15 cellular contexts compared by ENCODE assay signal in the genomic region with DNA sequence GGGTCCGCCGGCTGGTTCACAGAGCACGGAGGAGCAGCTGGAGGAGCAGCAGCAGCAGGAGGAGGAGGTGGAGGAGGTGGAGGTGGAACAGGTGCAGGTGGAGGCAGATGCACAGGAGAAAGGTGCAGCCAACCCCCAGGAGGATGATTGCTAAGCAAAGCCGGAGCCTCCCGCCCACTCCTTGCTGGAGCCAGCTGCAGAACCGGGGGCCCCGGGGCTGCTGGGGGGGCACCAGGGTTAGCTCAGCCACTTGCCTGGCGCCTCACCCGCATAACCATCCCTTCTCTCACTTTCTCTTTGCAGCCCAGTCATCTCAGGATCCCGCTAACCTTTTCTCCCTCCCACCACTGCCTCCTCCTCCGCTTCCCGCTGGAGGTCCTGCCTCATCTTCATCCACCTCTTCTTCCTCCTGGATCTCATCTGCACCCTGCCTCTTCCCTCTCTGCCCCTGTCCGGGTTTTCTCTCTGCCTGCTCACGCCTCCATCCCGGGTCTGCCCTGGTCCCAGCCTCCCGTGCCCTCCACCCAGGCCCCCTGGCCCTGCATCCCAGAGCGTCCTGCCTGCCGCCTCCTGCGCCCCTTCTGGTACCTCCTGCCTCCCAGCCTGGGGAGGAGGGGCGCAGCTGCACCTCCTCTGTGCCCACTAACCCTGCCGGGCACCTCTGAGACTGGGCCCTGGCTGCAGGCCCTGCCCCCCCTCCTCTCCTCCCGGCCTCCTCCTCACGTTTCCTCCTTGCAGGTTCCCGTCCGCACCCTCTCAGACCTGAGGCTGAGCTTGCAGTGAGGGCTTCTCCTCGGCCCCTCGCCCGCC. TPM values are rescaled to one million over a fixed set of nuclear protein-coding genes. Genes with fewer than 3 reads are reported as not detected.
DNase-seq lines count a peak whose midpoint lies in the region; ATAC-seq and TF ChIP-seq lines count a peak whose summit lies in the region.
"Had no signal": no experiment of that assay in that cellular context is flagged by ENCODE, and none has a peak within 500 bp of the region (broad histone marks: within the 10 kb centered on the region; RNA-seq: fewer than 3 reads in every experiment).

No MANE protein-coding gene starts in this region.

- H2AFZ ChIP-seq in osteoblast (ENCODE audit: low read length), result no peak overlapping the region

- CTCF ChIA-PET in CD8-positive, alpha-beta T cell (lab: Charles Lee), result no interaction called here

- H3K27ac ChIP-seq in CD8-positive, alpha-beta T cell (ENCODE audit: low read depth, low read length), result no peak overlapping the region
- H3K27ac ChIP-seq in stomach (no peak overlapping the region), osteoblast (ENCODE audit: low read depth, low read length) (no peak overlapping the region)

- DNase-seq in CD8-positive, alpha-beta T cell, result no peak
- peak; percentile 77 for DNase-seq in GM13976 (ENCODE audit: low spot score)
- DNase-seq in activated CD4-positive, alpha-beta T cell treated with anti-CD3 and anti-CD28 coated beads, Interleukin-2, amount 50 U/mL, for 48 hours, result peak; percentile 72 to 79
- peak in 34 of 42 donors; percentile 40 to 87 (median 68) for DNase-seq in head of caudate nucleus
- DNase-seq in SHP77 (lab: John Stamatoyannopoulos, UW), result no peak
- DNase-seq in stomach, result no peak
- DNase-seq in NCI-H128 (lab: John Stamatoyannopoulos, UW; ENCODE audit: unreplicated experiment), result no peak
- no peak for DNase-seq in osteoblast (ENCODE audit: insufficient read length, low spot score, missing footprints)
- DNase-seq: activated B cell treated with CpG ODN at 0.5 μM for 24 hours, KBM-7, midbrain, NCI-H446, Right ventricle myocardium superior had no signal

- H3K27ac Mint-ChIP-seq in CD8-positive, alpha-beta T cell, result no peak overlapping the region
- H3K27ac Mint-ChIP-seq: activated B cell treated with CpG ODN at 0.5 μM for 24 hours, progenitor cell of endocrine pancreas had no signal

- no peaks in the 10 kb centered on the region for H4K20me1 ChIP-seq in osteoblast (ENCODE audit: insufficient read depth, low read length)

- no peak overlapping the region for H3K4me3 Mint-ChIP-seq in CD8-positive, alpha-beta T cell
- H3K4me3 Mint-ChIP-seq: activated B cell treated with CpG ODN at 0.5 μM for 24 hours had no signal

- no peaks in the 10 kb centered on the region for H3K27me3 Mint-ChIP-seq in CD8-positive, alpha-beta T cell (ENCODE audit: low read depth)
- H3K27me3 Mint-ChIP-seq: activated B cell treated with CpG ODN at 0.5 μM for 24 hours, progenitor cell of endocrine pancreas had no signal

- no peak overlapping the region for H3K4me2 ChIP-seq in osteoblast (ENCODE audit: insufficient read depth, low read length)

- no peak overlapping the region for H3K4me3 ChIP-seq in CD8-positive, alpha-beta T cell (ENCODE audit: low read depth, low read length)
- no peak overlapping the region for H3K4me3 ChIP-seq in stomach
- no peak overlapping the region for H3K4me3 ChIP-seq in osteoblast (ENCODE audit: insufficient read depth, low read length)

- TF ChIP-seq CTCF in CD8-positive, alpha-beta T cell (IDR thresholded peaks at IDR 0.05), result no peak
- TF ChIP-seq CTCF in GM13976 (IDR thresholded peaks at IDR 0.05; ENCODE audit: borderline replicate concordance, control extremely low read depth, extremely low read depth, insufficient read depth, missing control alignments) (no peak), stomach (IDR thresholded peaks at IDR 0.05) (no peak), osteoblast (IDR thresholded peaks at IDR 0.05; ENCODE audit: extremely low read depth, low read depth, low read length) (no peak)

- peak; percentile 24 for ATAC-seq in CD8-positive, alpha-beta T cell

- TF ChIP-seq EP300 in stomach (IDR thresholded peaks at IDR 0.05), result no peak

- H3K36me3 Mint-ChIP-seq in CD8-positive, alpha-beta T cell, result peaks cover 40% of the 10 kb centered on the region

- H3K4me1 ChIP-seq in CD8-positive, alpha-beta T cell (ENCODE audit: insufficient read depth, low read length), result peaks cover 4% of the 10 kb centered on the region
- H3K4me1 ChIP-seq in stomach (no peaks in the 10 kb centered on the region), osteoblast (ENCODE audit: insufficient read depth, low read length) (no peaks in the 10 kb centered on the region)

- no peaks in the 10 kb centered on the region for H3K9me3 ChIP-seq in CD8-positive, alpha-beta T cell (ENCODE audit: low read length)
- H3K9me3 ChIP-seq in stomach (no peaks in the 10 kb centered on the region), osteoblast (ENCODE audit: low read depth, low read length) (no peaks in the 10 kb centered on the region)

- H3K27me3 ChIP-seq in CD8-positive, alpha-beta T cell (ENCODE audit: insufficient read depth, low read length), result no peaks in the 10 kb centered on the region
- H3K27me3 ChIP-seq in stomach (peaks cover 0 to 10% (median 0%) of the 10 kb centered on the region in 3 donors), osteoblast (ENCODE audit: insufficient read depth, low read length) (no peaks in the 10 kb centered on the region)

- TF ChIP-seq POLR2A in stomach (IDR thresholded peaks at IDR 0.05), result no peak

- H3K4me1 Mint-ChIP-seq in CD8-positive, alpha-beta T cell (ENCODE audit: low read depth), result peaks cover 13% of the 10 kb centered on the region
- H3K4me1 Mint-ChIP-seq: activated B cell treated with CpG ODN at 0.5 μM for 24 hours had no signal

- WGBS in stomach, 5 donors, result 75 to 84% (median 81%) methylated on average over 26 to 28 of the region's 28 CpGs

- peaks cover 13% of the 10 kb centered on the region for H3K36me3 ChIP-seq in CD8-positive, alpha-beta T cell (ENCODE audit: insufficient read depth, low read length)
- H3K36me3 ChIP-seq in stomach, result peaks cover 8 to 66% (median 59%) of the 10 kb centered on the region in 4 donors
- H3K36me3 ChIP-seq in osteoblast (ENCODE audit: insufficient read depth, low read length), result no peaks in the 10 kb centered on the region

- POLR2A ChIA-PET in CD8-positive, alpha-beta T cell (lab: Charles Lee), result interaction anchor here (0.6 kb wide), 1 partner anchor 31 kb away, joined by 3 read pairs; no protein-coding TSS in a partner anchor

- intact Hi-C loops in CD8-positive, alpha-beta T cell (cut with DNase I, micrococcal nuclease), result no loop called here
- intact Hi-C loops in head of caudate nucleus (cut with DNase I), result no loop called here
- intact Hi-C loops in stomach (cut with DNase I; ENCODE audit: low total_unique reads), result no loop called here

- in situ Hi-C loops in GM13976 (cut with MboI; ENCODE audit: low sequenced_read_pairs, unreplicated experiment), result no loop called here

- no peaks in the 10 kb centered on the region for H3K9me3 Mint-ChIP-seq in CD8-positive, alpha-beta T cell
- H3K9me3 Mint-ChIP-seq: activated B cell treated with CpG ODN at 0.5 μM for 24 hours had no signal

- H3K79me2 ChIP-seq in osteoblast (ENCODE audit: insufficient read depth, low read length), result no peaks in the 10 kb centered on the region

RNA-seq across cellular contexts. Expression of a gene that starts 9.5 kb away (rescaled TPM):
- total RNA-seq in CD8-positive, alpha-beta T cell, result 10 to 100 TPM; 18.6 to 22.8 TPM
- total RNA-seq in stomach (10 to 100 TPM in 2 of 5 donors, 1 to 10 TPM in 3; 1.8 to 82.8 (median 5.9) TPM), osteoblast (22.7 and 25.0 TPM in 2 replicates)
- polyA plus RNA-seq in stomach, result 10 to 100 TPM in 2 of 3 donors, 1 to 10 TPM in 1; 6.3 to 17.6 (median 12.1) TPM

RNA-seq across cellular contexts. Expression of a gene that starts 41.5 kb away (rescaled TPM):
- total RNA-seq in CD8-positive, alpha-beta T cell, result 1 to 10 TPM; 1.8 to 2.6 TPM
- 1,000 to 10,000 TPM in 1 of 5 donors, 100 to 1,000 TPM in 2, 10 to 100 TPM in 2; 48.3 to 1,943 (median 152) TPM for total RNA-seq in stomach
- 100 to 1,000 TPM; 123 to 178 (median 172) TPM for polyA plus RNA-seq in stomach
- total RNA-seq in osteoblast, result 82.5 and 91.6 TPM in 2 replicates

RNA-seq across cellular contexts. Expression of a gene that starts 41.8 kb away (rescaled TPM):
- not detected for total RNA-seq in CD8-positive, alpha-beta T cell
- total RNA-seq in stomach, result 100 to 1,000 TPM in 1 of 5 donors, 10 to 100 TPM in 4; 51.8 to 709 (median 91.4) TPM
- 100 to 1,000 TPM in 2 of 3 donors, 10 to 100 TPM in 1; 87.1 to 377 (median 103) TPM for polyA plus RNA-seq in stomach
- 53.6 and 63.3 TPM in 2 replicates for total RNA-seq in osteoblast

RNA-seq across cellular contexts. Expression of a gene that starts 48.5 kb away (rescaled TPM):
- under 1 TPM; 0.27 to 0.58 TPM for total RNA-seq in CD8-positive, alpha-beta T cell
- 1 to 10 TPM in 1 of 5 donors, not detected in 4; 1.5 TPM for total RNA-seq in stomach
- under 1 TPM; 0.25 to 0.62 (median 0.31) TPM for polyA plus RNA-seq in stomach
- not detected in 2 replicates for total RNA-seq in osteoblast
- total RNA-seq: epithelial cell of proximal tubule, Right ventricle myocardium superior had no signal

Comparison
In these comparisons a context has a peak if more than half of its experiments do, and no peak if none do; other contexts are left out.
1. DNase-seq: peak in GM13976 (single experiment), activated CD4-positive, alpha-beta T cell treated with anti-CD3 and anti-CD28 coated beads, Interleukin-2, amount 50 U/mL, for 48 hours (2 of 2) and head of caudate nucleus (34 of 42); none in CD8-positive, alpha-beta T cell (0 of 7), SHP77 (0 of 2), stomach (single experiment), NCI-H128 (single experiment) and osteoblast (single experiment).
2. RNA of a gene that starts 41.5 kb away (total RNA-seq): 48.3 to 1,943 TPM in stomach and 82.5 to 91.6 TPM in osteoblast; 1.8 to 2.6 TPM in CD8-positive, alpha-beta T cell; every median in the first group is over 10 times any median in the second.
3. RNA of a gene that starts 41.8 kb away (total RNA-seq): 51.8 to 709 TPM in stomach and 53.6 to 63.3 TPM in osteoblast; not detected in CD8-positive, alpha-beta T cell; every median in the first group is over 10 times any median in the second.